Comparison of ENCODE assay signal across 1 cellular context in the genomic region with DNA sequence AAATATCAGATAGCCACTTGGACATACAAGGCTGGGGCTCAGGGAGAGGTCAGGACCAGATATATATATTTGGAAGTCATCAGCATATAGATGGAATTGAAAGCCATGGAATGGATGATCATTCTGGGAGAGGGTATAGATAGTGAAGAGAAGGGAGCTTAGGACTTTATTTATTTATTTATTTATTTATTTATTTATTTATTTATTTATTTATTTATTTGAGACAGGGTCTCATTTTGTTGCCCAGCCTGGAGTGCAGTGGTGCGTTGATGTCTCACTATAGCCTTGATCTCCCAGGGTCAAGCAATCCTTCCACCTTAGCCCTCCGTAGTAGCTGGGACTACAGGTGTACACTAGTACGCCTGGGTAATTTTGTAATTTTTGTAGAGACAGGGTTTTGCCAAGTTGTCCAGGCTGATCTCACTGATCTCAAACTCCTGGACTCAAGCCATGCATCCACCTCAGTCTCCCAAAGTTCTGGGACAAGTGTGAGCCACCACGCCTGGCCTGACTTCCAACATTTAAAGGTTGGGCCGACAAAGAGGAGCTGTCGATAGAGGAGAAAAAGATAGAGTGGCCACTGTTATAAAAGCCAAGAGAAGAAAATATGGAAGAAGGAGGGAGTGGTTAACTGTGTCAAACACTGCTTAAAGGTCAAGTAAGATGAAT.
TF ChIP-seq lines count a peak whose summit lies in the region.

No MANE protein-coding gene starts in this region.

TF ChIP-seq in HEK293, 187 proteins besides CTCF, POLR2A, EP300 and RAD21 (continued from another document):
- TF ChIP-seq EGR2 (tag by site-specific recombination; IDR thresholded peaks at IDR 0.05; ENCODE audit: low read depth), result no peak
- peak; percentile 66; the same call in 1 of the 2 replicates for TF ChIP-seq ZNF292 (tag by site-specific recombination; IDR thresholded peaks at IDR 0.05; ENCODE audit: borderline replicate concordance, low read depth)
- peak; percentile 49; the same call in 1 of the 2 replicates for TF ChIP-seq MZF1 (tag by site-specific recombination; IDR thresholded peaks at IDR 0.05; ENCODE audit: borderline replicate concordance)
- peak; percentile 11; the same call in 1 of the 2 replicates for TF ChIP-seq SP3 (tag by site-specific recombination; IDR thresholded peaks at IDR 0.05)
- TF ChIP-seq ZNF114 (tag by site-specific recombination; IDR thresholded peaks at IDR 0.05), result no peak
- TF ChIP-seq SP7 (tag by site-specific recombination; IDR thresholded peaks at IDR 0.05), result no peak
- no peak for TF ChIP-seq ZNF555 (tag by site-specific recombination; conservative IDR thresholded peaks at IDR 0.05)
- TF ChIP-seq, protein P1, sequence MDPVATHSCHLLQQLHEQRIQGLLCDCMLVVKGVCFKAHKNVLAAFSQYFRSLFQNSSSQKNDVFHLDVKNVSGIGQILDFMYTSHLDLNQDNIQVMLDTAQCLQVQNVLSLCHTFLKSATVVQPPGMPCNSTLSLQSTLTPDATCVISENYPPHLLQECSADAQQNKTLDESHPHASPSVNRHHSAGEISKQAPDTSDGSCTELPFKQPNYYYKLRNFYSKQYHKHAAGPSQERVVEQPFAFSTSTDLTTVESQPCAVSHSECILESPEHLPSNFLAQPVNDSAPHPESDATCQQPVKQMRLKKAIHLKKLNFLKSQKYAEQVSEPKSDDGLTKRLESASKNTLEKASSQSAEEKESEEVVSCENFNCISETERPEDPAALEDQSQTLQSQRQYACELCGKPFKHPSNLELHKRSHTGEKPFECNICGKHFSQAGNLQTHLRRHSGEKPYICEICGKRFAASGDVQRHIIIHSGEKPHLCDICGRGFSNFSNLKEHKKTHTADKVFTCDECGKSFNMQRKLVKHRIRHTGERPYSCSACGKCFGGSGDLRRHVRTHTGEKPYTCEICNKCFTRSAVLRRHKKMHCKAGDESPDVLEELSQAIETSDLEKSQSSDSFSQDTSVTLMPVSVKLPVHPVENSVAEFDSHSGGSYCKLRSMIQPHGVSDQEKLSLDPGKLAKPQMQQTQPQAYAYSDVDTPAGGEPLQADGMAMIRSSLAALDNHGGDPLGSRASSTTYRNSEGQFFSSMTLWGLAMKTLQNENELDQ (tag by site-specific recombination; IDR thresholded peaks at IDR 0.05; ENCODE audit: low read depth), result no peak
- 0 out of 2 replicates have a peak, but pooled peaks have one; percentile 21 for TF ChIP-seq GFI1B (tag by site-specific recombination; IDR thresholded peaks at IDR 0.05)
- no peak for TF ChIP-seq ZNF146 (tag by site-specific recombination; IDR thresholded peaks at IDR 0.05)
- TF ChIP-seq ZNF544 (tag by site-specific recombination; IDR thresholded peaks at IDR 0.05), result no peak
- no peak for TF ChIP-seq ZNF362 (tag by site-specific recombination; IDR thresholded peaks at IDR 0.05)
- TF ChIP-seq, protein P2, sequence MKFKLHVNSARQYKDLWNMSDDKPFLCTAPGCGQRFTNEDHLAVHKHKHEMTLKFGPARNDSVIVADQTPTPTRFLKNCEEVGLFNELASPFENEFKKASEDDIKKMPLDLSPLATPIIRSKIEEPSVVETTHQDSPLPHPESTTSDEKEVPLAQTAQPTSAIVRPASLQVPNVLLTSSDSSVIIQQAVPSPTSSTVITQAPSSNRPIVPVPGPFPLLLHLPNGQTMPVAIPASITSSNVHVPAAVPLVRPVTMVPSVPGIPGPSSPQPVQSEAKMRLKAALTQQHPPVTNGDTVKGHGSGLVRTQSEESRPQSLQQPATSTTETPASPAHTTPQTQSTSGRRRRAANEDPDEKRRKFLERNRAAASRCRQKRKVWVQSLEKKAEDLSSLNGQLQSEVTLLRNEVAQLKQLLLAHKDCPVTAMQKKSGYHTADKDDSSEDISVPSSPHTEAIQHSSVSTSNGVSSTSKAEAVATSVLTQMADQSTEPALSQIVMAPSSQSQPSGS (tag by site-specific recombination; IDR thresholded peaks at IDR 0.05; ENCODE audit: low read depth), result no peak
- no peak for TF ChIP-seq ZFP69B (tag by site-specific recombination; IDR thresholded peaks at IDR 0.05)
- TF ChIP-seq ZNF670 (tag by site-specific recombination; IDR thresholded peaks at IDR 0.05; ENCODE audit: low read depth), result no peak
- TF ChIP-seq ZXDB (tag by site-specific recombination; IDR thresholded peaks at IDR 0.05), result peak; percentile 63
- TF ChIP-seq WT1 (tag by site-specific recombination; IDR thresholded peaks at IDR 0.05), result no peak
- no peak for TF ChIP-seq FEZF1 (tag by site-specific recombination; IDR thresholded peaks at IDR 0.05)
- TF ChIP-seq ZNF140 (tag by site-specific recombination; IDR thresholded peaks at IDR 0.05), result peak; percentile 95
- TF ChIP-seq ZNF596 (tag by site-specific recombination; IDR thresholded peaks at IDR 0.05), result no peak
- TF ChIP-seq ZIC2 (tag by site-specific recombination; IDR thresholded peaks at IDR 0.05), result no peak
- TF ChIP-seq ZNF768 (tag by site-specific recombination; IDR thresholded peaks at IDR 0.05), result no peak
- TF ChIP-seq ZNF10 (tag by site-specific recombination; IDR thresholded peaks at IDR 0.05), result no peak
- TF ChIP-seq ZNF600 (tag by site-specific recombination; IDR thresholded peaks at IDR 0.05), result no peak
- no peak for TF ChIP-seq ZNF248 (tag by site-specific recombination; IDR thresholded peaks at IDR 0.05)
- 0 out of 2 replicates have a peak, but pooled peaks have one; percentile 43 for TF ChIP-seq BCL11B (tag by site-specific recombination; IDR thresholded peaks at IDR 0.05; ENCODE audit: low read depth)
- peak; percentile 18; the same call in 1 of the 2 replicates for TF ChIP-seq MYNN (tag by site-specific recombination; IDR thresholded peaks at IDR 0.05; ENCODE audit: borderline replicate concordance)
